In the genomic region with DNA sequence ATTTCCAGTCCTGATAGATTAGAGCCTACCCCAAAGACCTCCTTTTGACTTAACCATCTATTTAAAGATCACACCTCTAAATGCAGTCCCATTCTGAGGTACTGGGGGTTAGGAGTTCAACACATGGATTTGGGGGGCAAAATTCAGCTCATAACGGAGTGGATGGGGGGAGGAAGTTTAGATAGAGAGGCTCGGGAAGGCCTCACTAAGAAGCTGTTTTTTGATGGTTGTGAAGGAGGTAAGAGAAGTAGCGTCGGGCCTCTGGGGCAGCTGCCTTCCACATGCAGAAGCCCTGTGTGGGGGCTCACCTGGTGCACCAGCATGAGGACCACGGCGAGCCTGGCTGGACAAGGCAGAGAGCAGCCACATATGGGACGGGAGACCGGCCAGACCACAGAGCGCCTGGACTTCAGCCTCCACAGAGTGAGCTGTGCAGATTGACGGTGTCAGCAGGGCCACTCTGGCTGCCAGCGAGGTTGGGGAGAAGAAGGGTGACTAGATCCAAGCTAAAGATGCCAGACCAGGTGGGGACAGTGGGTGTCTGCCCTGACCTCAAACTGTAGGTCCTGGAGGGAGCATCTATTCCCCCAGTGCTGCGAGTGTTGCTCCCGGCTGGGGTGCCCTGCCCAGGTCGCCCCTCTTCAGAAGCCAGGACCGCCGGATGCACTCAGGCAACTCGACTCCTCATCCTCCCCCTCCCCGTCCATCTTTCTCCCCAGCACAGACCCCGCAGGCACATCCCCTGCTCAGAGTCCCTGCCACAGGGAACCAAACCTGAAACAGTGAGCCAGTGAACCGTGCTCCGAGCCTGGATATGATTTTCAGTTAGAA, we compare ENCODE assay signal across 30 cellular contexts.
"Had no signal": no experiment of that assay in that cellular context is flagged by ENCODE, and none has a peak within 500 bp of the region (broad histone marks: within the 10 kb centered on the region; RNA-seq: fewer than 3 reads in every experiment).

No MANE protein-coding gene starts in this region.

- H3K4me3 ChIP-seq: dorsolateral prefrontal cortex, gastroesophageal sphincter, hepatocyte, neural progenitor cell, skin epidermis, stomach, thyroid gland had no signal

- H3K79me2 ChIP-seq: hepatocyte had no signal

- H3K27me3 ChIP-seq: dorsolateral prefrontal cortex, gastroesophageal sphincter, hepatocyte, stomach, thyroid gland had no signal

- DNase-seq: activated CD4-positive, alpha-beta memory T cell treated with anti-CD3 and anti-CD28 coated beads for 36 hours; activated CD4-positive, alpha-beta T cell treated with anti-CD3 and anti-CD28 coated beads for 48 hours; activated CD8-positive, alpha-beta memory T cell treated with anti-CD3 and anti-CD28 coated beads, Interleukin-2, amount 50 U/mL, for 4 hours; activated effector memory CD4-positive, alpha-beta T cell treated with anti-CD3 and anti-CD28 coated beads, Interleukin-2, amount 50 U/mL, for 16 hours; activated naive CD4-positive, alpha-beta T cell treated with anti-CD3 and anti-CD28 coated beads for 36 hours; activated T-cell treated with anti-CD3 and anti-CD28 coated beads, Interleukin-2, amount 50 U/mL, for 1 hour; amniotic stem cell; effector memory CD4-positive, alpha-beta T cell; erythroblast; left cardiac atrium; midbrain; naive thymus-derived CD4-positive, alpha-beta T cell; stimulated activated CD4-positive, alpha-beta T cell treated with anti-CD3 and anti-CD28 coated beads, Interleukin-12 subunit alpha, Interleukin-12 subunit beta, amount 100 ng/mL, for 4 hours; stimulated activated CD4-positive, alpha-beta T cell treated with anti-CD3 and anti-CD28 coated beads, Interleukin-4, amount 100 ng/mL, for 4 hours; stimulated activated CD8-positive, alpha-beta memory T cell treated with anti-CD3 and anti-CD28 coated beads, Interleukin-4, amount 100 ng/mL, for 48 hours; stimulated activated naive B cell treated with anti-CD40 and anti-IgM and Interleukin-4, amounts not matched to agents 10 μg/mL and 1 μg/mL and 100 μg/mL, for 72 hours; stomach; SW 1271; T1000; thyroid gland; WERI-Rb-1 had no signal

- H3K9ac ChIP-seq: neural progenitor cell had no signal

- ATAC-seq: activated CD4-positive, CD25-positive, alpha-beta regulatory T cell treated with anti-CD3 and anti-CD28 coated beads, Interleukin-2, amount 50 U/mL, for 24 hours; gastroesophageal sphincter; left cardiac atrium; naive thymus-derived CD4-positive, alpha-beta T cell; right cardiac atrium; stimulated activated naive B cell treated with anti-CD40 and anti-IgM and Interleukin-4, amounts not matched to agents 10 μg/mL and 1 μg/mL and 100 μg/mL, for 72 hours had no signal

- H3K36me3 ChIP-seq: gastroesophageal sphincter, neural progenitor cell, stomach, thyroid gland, WERI-Rb-1 had no signal

- H3K4me2 ChIP-seq: hepatocyte, neural progenitor cell had no signal

- FAIRE-seq: colon, keratinocyte had no signal

- H3K9me3 ChIP-seq: gastroesophageal sphincter, stomach, thyroid gland had no signal

- H2AFZ ChIP-seq: hepatocyte, neural progenitor cell had no signal

- H3K27ac ChIP-seq: dorsolateral prefrontal cortex, gastroesophageal sphincter, hepatocyte, neural progenitor cell, skin epidermis, stomach, thyroid gland, WERI-Rb-1 had no signal

- H3K4me1 ChIP-seq: neural progenitor cell had no signal
